29 cellular contexts compared by ENCODE assay signal in genomic region chr2:27158468-27158867, GRCh38. TPM values are rescaled to one million over a fixed set of nuclear protein-coding genes. Genes with fewer than 3 reads are reported as not detected.
"Had no signal": no experiment of that assay in that cellular context is flagged by ENCODE, and none has a peak within 500 bp of the region (broad histone marks: within the 10 kb centered on the region; RNA-seq: fewer than 3 reads in every experiment).

No MANE protein-coding gene starts in this region.

- H3K4me1 ChIP-seq: esophagus squamous epithelium, heart right ventricle, left lung, tibial artery had no signal

- H3K27me3 ChIP-seq: cardiac muscle cell, esophagus squamous epithelium, left lung had no signal

- H3K9me3 Mint-ChIP-seq: activated B cell treated with CpG ODN at 0.5 μM for 24 hours; activated CD8-positive, alpha-beta T cell treated with anti-CD3 and anti-CD28 coated beads for 36 hours; activated naive CD8-positive, alpha-beta T cell treated with anti-CD3 and anti-CD28 coated beads, Interleukin-2, amount 10 ng/mL, durations not matched to agents 7 days and 5 days; activated T-helper 2 cell treated with anti-CD3 and anti-CD28 coated beads, Interferon-gamma antibody, Interleukin-2, Interleukin-4, amounts not matched to agents 10 μg/mL and 5 μg/mL and 100 μg/mL, durations not matched to agents 14 hours and 24 hours and 36 hours; dendritic cell treated with granulocyte-macrophage colony-stimulating factor and Interleukin-4, amounts not matched to agents 40 ng/mL and 50 ng/mL, for 4 days; mesothelial cell of epicardium; nephron progenitor cell had no signal

- H3K27ac Mint-ChIP-seq: activated B cell treated with CpG ODN at 0.5 μM for 24 hours; activated CD8-positive, alpha-beta T cell treated with anti-CD3 and anti-CD28 coated beads for 36 hours; activated naive CD8-positive, alpha-beta T cell treated with anti-CD3 and anti-CD28 coated beads, Interleukin-2, amount 10 ng/mL, durations not matched to agents 7 days and 5 days; activated T-helper 2 cell treated with anti-CD3 and anti-CD28 coated beads, Interferon-gamma antibody, Interleukin-2, Interleukin-4, amounts not matched to agents 10 μg/mL and 5 μg/mL and 100 μg/mL, durations not matched to agents 14 hours and 24 hours and 36 hours; dendritic cell treated with granulocyte-macrophage colony-stimulating factor and Interleukin-4, amounts not matched to agents 40 ng/mL and 50 ng/mL, for 4 days; mesothelial cell of epicardium had no signal

- H3K27me3 Mint-ChIP-seq: activated CD8-positive, alpha-beta T cell treated with anti-CD3 and anti-CD28 coated beads for 36 hours; dendritic cell treated with granulocyte-macrophage colony-stimulating factor and Interleukin-4, amounts not matched to agents 40 ng/mL and 50 ng/mL, for 4 days had no signal

- H3K27ac ChIP-seq: cardiac muscle cell, esophagus squamous epithelium, heart right ventricle, left lung, tibial artery had no signal

- H3K4me1 Mint-ChIP-seq: activated naive CD8-positive, alpha-beta T cell treated with anti-CD3 and anti-CD28 coated beads, Interleukin-2, amount 10 ng/mL, durations not matched to agents 7 days and 5 days had no signal

- DNase-seq: activated B cell treated with CpG ODN at 0.5 μM for 24 hours; activated CD4-positive, alpha-beta T cell treated with anti-CD3 and anti-CD28 coated beads for 48 hours; activated CD8-positive, alpha-beta T cell treated with anti-CD3 and anti-CD28 coated beads for 36 hours; activated naive CD4-positive, alpha-beta T cell treated with Interleukin-2 at 50 U/mL for 16 hours; activated naive CD8-positive, alpha-beta T cell treated with anti-CD3 and anti-CD28 coated beads, Interleukin-2, amount 10 ng/mL, durations not matched to agents 7 days and 5 days; activated T-cell treated with anti-CD3 and anti-CD28 coated beads, Interleukin-2, amount 50 U/mL, for 1 hour; amygdala; effector CD8-positive, alpha-beta T cell; esophagus squamous epithelium; heart right ventricle; left lung; nephron progenitor cell; stimulated activated CD4-positive, alpha-beta T cell treated with anti-CD3 and anti-CD28 coated beads, Interleukin-12 subunit alpha, Interleukin-12 subunit beta, amount 100 ng/mL, for 4 hours; stimulated activated CD4-positive, alpha-beta T cell treated with anti-CD3 and anti-CD28 coated beads, Interleukin-1b, Interleukin-23, amount 100 ng/mL, for 48 hours; stimulated activated CD8-positive, alpha-beta memory T cell treated with anti-CD3 and anti-CD28 coated beads, Interleukin-4, amount 100 ng/mL, for 48 hours; stimulated activated naive CD4-positive, alpha-beta T cell; substantia nigra had no signal

- H3K4me3 ChIP-seq: cardiac muscle cell, esophagus squamous epithelium, heart right ventricle, left lung, tibial artery had no signal

- H3K4me3 Mint-ChIP-seq: activated B cell treated with CpG ODN at 0.5 μM for 24 hours; activated CD8-positive, alpha-beta T cell treated with anti-CD3 and anti-CD28 coated beads for 36 hours; activated naive CD8-positive, alpha-beta T cell treated with anti-CD3 and anti-CD28 coated beads, Interleukin-2, amount 10 ng/mL, durations not matched to agents 7 days and 5 days; dendritic cell treated with granulocyte-macrophage colony-stimulating factor and Interleukin-4, amounts not matched to agents 40 ng/mL and 50 ng/mL, for 4 days; mesothelial cell of epicardium; nephron progenitor cell had no signal

- H3K36me3 Mint-ChIP-seq: activated naive CD8-positive, alpha-beta T cell treated with anti-CD3 and anti-CD28 coated beads, Interleukin-2, amount 10 ng/mL, durations not matched to agents 7 days and 5 days; mesothelial cell of epicardium had no signal

- H3K9me3 ChIP-seq: esophagus squamous epithelium, heart right ventricle, left lung, tibial artery had no signal

- ATAC-seq: activated CD8-positive, alpha-beta T cell treated with anti-CD3 and anti-CD28 coated beads for 36 hours; left lung had no signal

- H3K36me3 ChIP-seq: cardiac muscle cell, esophagus squamous epithelium, heart right ventricle, left lung, tibial artery had no signal

- FAIRE-seq: endothelial cell of umbilical vein had no signal

RNA-seq across cellular contexts. Expression of gene TCF23, which starts 9.7 kb away (rescaled TPM):
- total RNA-seq: activated CD8-positive, alpha-beta T cell treated with anti-CD3 and anti-CD28 coated beads for 36 hours; activated naive CD8-positive, alpha-beta T cell treated with anti-CD3 and anti-CD28 coated beads, Interleukin-2, amount 10 ng/mL, durations not matched to agents 7 days and 5 days; activated T-helper 2 cell treated with anti-CD3 and anti-CD28 coated beads, Interferon-gamma antibody, Interleukin-2, Interleukin-4, amounts not matched to agents 10 μg/mL and 5 μg/mL and 100 μg/mL, durations not matched to agents 14 hours and 24 hours and 36 hours; cardiac muscle cell; chondrocyte; endothelial cell of umbilical vein; esophagus squamous epithelium; kidney epithelial cell; lung microvascular endothelial cell; mesothelial cell of epicardium had no signal
- polyA plus RNA-seq: cardiac muscle cell, endothelial cell of umbilical vein had no signal

RNA-seq across cellular contexts. Expression of gene PRR30, which starts 19.3 kb away (rescaled TPM):
- total RNA-seq: activated B cell treated with CpG ODN at 0.5 μM for 24 hours; activated CD8-positive, alpha-beta T cell treated with anti-CD3 and anti-CD28 coated beads for 36 hours; activated naive CD8-positive, alpha-beta T cell treated with anti-CD3 and anti-CD28 coated beads, Interleukin-2, amount 10 ng/mL, durations not matched to agents 7 days and 5 days; activated T-helper 2 cell treated with anti-CD3 and anti-CD28 coated beads, Interferon-gamma antibody, Interleukin-2, Interleukin-4, amounts not matched to agents 10 μg/mL and 5 μg/mL and 100 μg/mL, durations not matched to agents 14 hours and 24 hours and 36 hours; cardiac muscle cell; chondrocyte; endothelial cell of umbilical vein; esophagus squamous epithelium; heart right ventricle; kidney epithelial cell; left lung; lung microvascular endothelial cell; mesothelial cell of epicardium; omental fat pad; posterior vena cava; urinary bladder had no signal
- polyA plus RNA-seq: cardiac muscle cell, endothelial cell of umbilical vein, heart right ventricle, urinary bladder had no signal

RNA-seq across cellular contexts. Expression of gene ABHD1, which starts 34.9 kb away (rescaled TPM):
- total RNA-seq: endothelial cell of umbilical vein, esophagus squamous epithelium, kidney epithelial cell, left lung, lung microvascular endothelial cell, urinary bladder had no signal
